Comparison of ENCODE assay signal across 10 cellular contexts in the genomic region with DNA sequence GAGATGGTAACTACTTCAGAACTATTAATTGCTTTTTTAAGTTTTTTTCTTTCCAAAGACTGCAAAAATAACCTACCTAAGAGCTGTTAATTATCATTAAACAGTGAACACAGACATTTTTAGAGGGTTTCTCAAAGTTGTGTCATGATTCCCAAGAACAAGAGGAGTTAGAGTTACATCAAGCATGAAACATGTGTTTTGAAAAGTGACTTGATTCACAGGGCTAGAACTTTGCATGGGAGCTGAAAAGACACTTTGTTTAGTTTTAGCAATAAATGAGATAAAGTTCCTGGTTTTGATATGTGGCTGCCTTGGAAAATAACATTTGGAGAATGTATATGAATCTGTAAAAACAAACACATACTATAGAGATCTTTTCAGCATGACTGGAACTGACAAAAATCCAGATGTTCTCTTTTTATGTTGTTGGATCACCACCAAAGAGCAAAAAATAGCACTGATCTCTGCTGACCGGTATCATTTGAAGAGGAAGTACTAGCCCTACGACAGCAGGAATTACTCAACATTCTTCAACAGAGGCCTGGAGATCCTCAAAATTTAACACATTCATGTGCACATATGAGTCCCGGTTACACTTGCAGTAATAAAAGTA.
DNase-seq lines count a peak whose midpoint lies in the region; ATAC-seq and TF ChIP-seq lines count a peak whose summit lies in the region.
"Had no signal": no experiment of that assay in that cellular context is flagged by ENCODE, and none has a peak within 500 bp of the region (broad histone marks: within the 10 kb centered on the region; RNA-seq: fewer than 3 reads in every experiment).

No MANE protein-coding gene starts in this region.

- H3K4me3 ChIP-seq in IMR-90 (ENCODE audit: insufficient read depth, low read depth, low read length) (no peak overlapping the region), kidney epithelial cell (ENCODE audit: low read depth, low read length) (no peak overlapping the region), subcutaneous abdominal adipose tissue (ENCODE audit: low read depth in 1 of 5, low read length in 5 of 5) (no peak overlapping the region), dorsolateral prefrontal cortex (no peak overlapping the region)

- DNase-seq in IMR-90 (peak; percentile 97), astrocyte of the hippocampus (ENCODE audit: low read depth, low spot score) (peak; percentile 16), kidney epithelial cell (ENCODE audit: low read depth) (peak; percentile 35), activated gamma-delta T cell treated with Interleukin-2 at 50 U/mL for 16 hours (no peak), HEK293T (ENCODE audit: extremely low spot score) (no peak), dorsolateral prefrontal cortex (no peak)
- DNase-seq: NCI-H1694 had no signal

- no peak for TF ChIP-seq RAD21 in IMR-90 (IDR thresholded peaks at IDR 0.05; ENCODE audit: low read length)

- H3K27ac ChIP-seq in IMR-90 (ENCODE audit: insufficient read depth, low read length) (peak overlapping the region; percentile 93; the same call in 1 of the 2 replicates), subcutaneous abdominal adipose tissue (ENCODE audit: low read depth, low read length) (peak overlapping the region; percentile 77), dorsolateral prefrontal cortex (peak overlapping the region in 13 of 59 donors; percentile 3 to 63 (median 38))

- H4K20me1 ChIP-seq in IMR-90 (ENCODE audit: insufficient read depth, low read length) = no peaks in the 10 kb centered on the region

- no peak overlapping the region for H2BK20ac ChIP-seq in IMR-90 (ENCODE audit: low read depth, low read length)

- no peak overlapping the region for H3K14ac ChIP-seq in IMR-90 (replicated peaks; ENCODE audit: low read depth, low read length)

- H4K91ac ChIP-seq in IMR-90 (ENCODE audit: insufficient read depth, low read depth, low read length) = no peak overlapping the region

- H3K36me3 ChIP-seq in IMR-90 (ENCODE audit: control insufficient read depth, insufficient read depth, low read length) = no peaks in the 10 kb centered on the region
- H3K36me3 ChIP-seq in kidney epithelial cell (ENCODE audit: control insufficient read depth, insufficient read depth, low read length) = no peaks in the 10 kb centered on the region
- H3K36me3 ChIP-seq in subcutaneous abdominal adipose tissue (ENCODE audit: control insufficient read depth in 5 of 5, insufficient read depth in 5 of 5, low read length in 5 of 5) = no peaks in the 10 kb centered on the region

- no TSS peak for BruUV-seq in IMR-90 (replicated peaks; lab: Mats Ljungman, UMichigan)

- peak overlapping the region; percentile 96; the same call in 1 of the 2 replicates for H2BK120ac ChIP-seq in IMR-90 (ENCODE audit: low read depth, low read length)

- intact Hi-C loops in IMR-90 (cut with micrococcal nuclease) (loop anchor here (1.0 to 5.0 kb wide), 3 partner anchors 41 to 173 kb away; a partner anchor contains a TSS), dorsolateral prefrontal cortex (cut with DNase I) (no loop called here)

- no peaks in the 10 kb centered on the region for H3K27me3 ChIP-seq in IMR-90 (ENCODE audit: control insufficient read depth, insufficient read depth, low read length)
- no peaks in the 10 kb centered on the region for H3K27me3 ChIP-seq in kidney epithelial cell (ENCODE audit: control insufficient read depth, insufficient read depth, low read length)
- H3K27me3 ChIP-seq in subcutaneous abdominal adipose tissue (ENCODE audit: control insufficient read depth in 5 of 5, insufficient read depth in 4 of 5, low read length in 5 of 5) = no peaks in the 10 kb centered on the region
- H3K27me3 ChIP-seq in dorsolateral prefrontal cortex = no peaks in the 10 kb centered on the region

- dilution Hi-C loops in IMR-90 (cut with HindIII; ENCODE audit: low sequenced_read_pairs, unreplicated experiment) = no loop called here

- H3K9me3 ChIP-seq in IMR-90 (ENCODE audit: control insufficient read depth, insufficient read depth, low read length) (peaks cover 4% of the 10 kb centered on the region; the same call in 1 of the 2 replicates), subcutaneous abdominal adipose tissue (ENCODE audit: control insufficient read depth in 5 of 5, low read length in 5 of 5) (peaks cover 0 to 9% (median 5%) of the 10 kb centered on the region in 5 donors)

- H3K9ac ChIP-seq in IMR-90 (ENCODE audit: low read depth, low read length) (no peak overlapping the region), subcutaneous abdominal adipose tissue (ENCODE audit: low read length in 5 of 5) (peak overlapping the region in 1 of 5 donors; percentile 64)

- H3K18ac ChIP-seq in IMR-90 (ENCODE audit: low read depth, low read length) = peak overlapping the region; percentile 7; the same call in 1 of the 2 replicates

- H3K23ac ChIP-seq in IMR-90 (ENCODE audit: low read depth, low read length) = no peak overlapping the region

- CTCF ChIA-PET in IMR-90 (lab: Yijun Ruan, JAX) (interaction anchor here (0.7 to 1.1 kb wide), 4 partner anchors 23 to 582 kb away, joined by 3 to 4 read pairs (median 3); no protein-coding TSS in a partner anchor), HEK293T (lab: Yijun Ruan, JAX) (no interaction called here)

- H3K79me1 ChIP-seq in IMR-90 (ENCODE audit: low read depth in 1 of 2, low read length in 2 of 2) = no peaks in the 10 kb centered on the region

- H2BK15ac ChIP-seq in IMR-90 (ENCODE audit: low read depth, low read length) = no peak overlapping the region

- H4K5ac ChIP-seq in IMR-90 (ENCODE audit: low read depth, low read length) = no peak overlapping the region

- H3K56ac ChIP-seq in IMR-90 (ENCODE audit: extremely low read depth, insufficient read depth, low read length) = no peak overlapping the region

- in situ Hi-C loops in IMR-90 (cut with MboI; ENCODE audit: low sequenced_read_pairs) = no loop called here

- H3K9me1 ChIP-seq in IMR-90 (ENCODE audit: insufficient read depth, low read length) = peaks cover 4% of the 10 kb centered on the region; the same call in 1 of the 2 replicates

- POLR2A ChIA-PET in IMR-90 (lab: Charles Lee; ENCODE audit: unreplicated experiment) (interaction anchor here (0.5 to 1.7 kb wide), 3 partner anchors 41 to 175 kb away, joined by 3 to 7 read pairs (median 4); a partner anchor contains a TSS), HEK293T (lab: Yijun Ruan, JAX) (no interaction called here)

- H4K8ac ChIP-seq in IMR-90 (ENCODE audit: low read depth in 2 of 2, low read length in 2 of 2) = peak overlapping the region in 1 of 2 experiments; percentile 53; a peak in 1 of 4 replicates

- 0% methylated on average over 2 of the region's 3 CpGs; no CpG with 5 or more reads in 1 of the 2 experiments for WGBS in IMR-90 (ENCODE audit: extremely low coverage in 2 of 2, insufficient read length in 1 of 2), 2 experiments

- no peak overlapping the region for H2AK5ac ChIP-seq in IMR-90 (ENCODE audit: low read depth, low read length)

- TF ChIP-seq CTCF in IMR-90 (conservative IDR thresholded peaks at IDR 0.05; ENCODE audit: low read depth, low read length) (no peak), kidney epithelial cell (IDR thresholded peaks at IDR 0.05; ENCODE audit: insufficient read depth, low read length, poor library complexity, severe bottlenecking) (no peak), dorsolateral prefrontal cortex (IDR thresholded peaks at IDR 0.05 in 54 of 56, conservative IDR thresholded peaks at IDR 0.05 in 2 of 56; ENCODE audit: low read depth in 1 of 56, partially characterized antibody in 56 of 56) (no peak)

- H3K4me1 ChIP-seq in IMR-90 (ENCODE audit: control insufficient read depth, insufficient read depth, low read length) = peaks cover 15% of the 10 kb centered on the region
- peaks cover 0 to 11% (median 5%) of the 10 kb centered on the region in 5 donors for H3K4me1 ChIP-seq in subcutaneous abdominal adipose tissue (ENCODE audit: control insufficient read depth in 5 of 5, insufficient read depth in 5 of 5, low read length in 5 of 5)

- no peak overlapping the region for H2AFZ ChIP-seq in IMR-90 (replicated peaks; ENCODE audit: low read length, poor library complexity)

- no peak overlapping the region for H2AK9ac ChIP-seq in IMR-90 (replicated peaks; ENCODE audit: low read depth, low read length, poor library complexity)

- H2BK5ac ChIP-seq in IMR-90 (ENCODE audit: low read depth, low read length, poor library complexity, severe bottlenecking) = peak overlapping the region; percentile 95

- no peak overlapping the region; the same call in 1 of the 2 replicates for H3K4ac ChIP-seq in IMR-90 (ENCODE audit: low read depth, low read length)

- ATAC-seq in IMR-90 (ENCODE audit: low read depth) = peak; percentile 90
- no peak for ATAC-seq in GM21576 (IDR thresholded peaks at IDR 0.05; ENCODE audit: unreplicated experiment)
- ATAC-seq: activated naive CD4-positive, alpha-beta T cell treated with anti-CD3 and anti-CD28 coated beads, Interleukin-2, amount 50 U/mL, for 72 hours had no signal

- peak overlapping the region; percentile 38; the same call in 1 of the 2 replicates for H3K4me2 ChIP-seq in IMR-90 (ENCODE audit: low read depth, low read length)

- no peak for TF ChIP-seq POLR2A in IMR-90 (IDR thresholded peaks at IDR 0.05; ENCODE audit: low read depth, low read length)

TF ChIP-seq in IMR-90, 13 proteins besides CTCF, POLR2A, EP300 and RAD21:
- TF ChIP-seq MAZ (IDR thresholded peaks at IDR 0.05; ENCODE audit: borderline replicate concordance, low read depth, low read length) (no peak), BHLHE40 (IDR thresholded peaks at IDR 0.05; ENCODE audit: low read depth, low read length) (peak; percentile 1; the same call in 1 of the 2 replicates), CEBPB (IDR thresholded peaks at IDR 0.05; ENCODE audit: low read depth, low read length) (peak; percentile 71)

TF ChIP-seq in HEK293T, 16 proteins besides CTCF, POLR2A, EP300 and RAD21:
- no peak for TF ChIP-seq ARNT (IDR thresholded peaks at IDR 0.05)
- TF ChIP-seq FOXK2 (IDR thresholded peaks at IDR 0.05) = no peak
- TF ChIP-seq L3MBTL2 (conservative IDR thresholded peaks at IDR 0.05) = no peak
- no peak for TF ChIP-seq SP1 (IDR thresholded peaks at IDR 0.05)
- TF ChIP-seq FOXA1 (IDR thresholded peaks at IDR 0.05) = no peak
- TF ChIP-seq LEF1 (IDR thresholded peaks at IDR 0.05; ENCODE audit: borderline replicate concordance) = no peak
- TF ChIP-seq ZNF384 (IDR thresholded peaks at IDR 0.05) = no peak
- TF ChIP-seq BHLHE40 (IDR thresholded peaks at IDR 0.05; ENCODE audit: borderline replicate concordance) = no peak
- no peak for TF ChIP-seq CTBP1 (IDR thresholded peaks at IDR 0.05; ENCODE audit: borderline replicate concordance)

Comparison
In these comparisons a context has a peak if more than half of its experiments do, and no peak if none do; other contexts are left out.
1. DNase-seq: peak in IMR-90 (single experiment), astrocyte of the hippocampus (single experiment) and kidney epithelial cell (single experiment); none in activated gamma-delta T cell treated with Interleukin-2 at 50 U/mL for 16 hours (single experiment), HEK293T (single experiment) and dorsolateral prefrontal cortex (0 of 10).